In the genomic region with DNA sequence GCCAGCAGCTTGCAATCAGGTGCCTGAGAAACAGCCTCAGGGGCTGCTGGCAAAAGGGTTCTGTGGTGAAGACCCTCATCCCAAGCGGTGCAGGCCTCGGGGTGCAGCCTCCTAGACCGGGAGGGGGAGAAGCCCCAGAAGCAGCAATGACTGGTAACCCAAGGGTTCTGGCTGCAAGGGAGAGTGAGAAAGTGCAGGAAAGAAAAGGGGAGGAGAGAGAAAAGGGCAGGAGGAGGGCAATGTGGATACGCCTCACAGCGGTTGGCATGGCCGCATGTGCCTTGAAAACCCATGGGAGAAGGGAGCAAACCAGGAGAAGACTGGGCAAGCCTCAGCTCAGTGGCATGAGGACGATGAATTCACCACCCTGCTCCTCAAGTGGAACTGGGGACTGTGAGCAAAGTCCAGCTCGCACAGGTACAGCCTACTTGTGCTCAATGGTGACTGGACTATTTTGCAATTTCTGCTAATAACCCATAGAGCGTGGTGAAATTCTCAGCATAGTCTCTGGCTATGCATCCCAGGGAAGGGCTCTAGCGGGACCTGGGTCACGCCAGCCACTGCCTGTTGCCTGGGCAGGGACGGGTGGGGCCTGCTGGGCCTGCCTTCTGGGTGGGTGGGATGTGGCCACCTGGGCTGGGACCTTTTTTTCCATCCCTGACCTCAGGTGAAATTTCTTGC, we compare ENCODE assay signal across 33 cellular contexts. TPM values are rescaled to one million over a fixed set of nuclear protein-coding genes. Genes with fewer than 3 reads are reported as not detected.
A peak's percentile ranks its signal among the peaks of the same experiment; 100 is the strongest.
DNase-seq lines count a peak whose midpoint lies in the region; ATAC-seq, FAIRE-seq and TF ChIP-seq lines count a peak whose summit lies in the region.
"Had no signal": no experiment of that assay in that cellular context is flagged by ENCODE, and none has a peak within 500 bp of the region (broad histone marks: within the 10 kb centered on the region; RNA-seq: fewer than 3 reads in every experiment).

No MANE protein-coding gene starts in this region.

- H3K27me3 Mint-ChIP-seq in endothelial cell (ENCODE audit: unreplicated experiment) = peaks cover 4% of the 10 kb centered on the region
- H3K27me3 Mint-ChIP-seq in activated T-cell treated with anti-CD3 and anti-CD28 coated beads, Interleukin-2, amount 50 U/mL, for 4 hours (ENCODE audit: low read depth) = peaks cover 10% of the 10 kb centered on the region
- H3K27me3 Mint-ChIP-seq: activated naive CD4-positive, alpha-beta T cell treated with anti-CD3 and anti-CD28 coated beads, Interleukin-2, amount 50 U/mL, for 24 hours had no signal

- WGBS in right lobe of liver (ENCODE audit: insufficient coverage, low coverage, low lambda C conversion rate, missing lambda C conversion rate) = 83% methylated on average over 5 of the region's 12 CpGs
- WGBS in small intestine, 3 donors = 20 to 66% (median 47%) methylated on average over 11 to 12 of the region's 12 CpGs

- TF ChIP-seq CTCF in endothelial cell (IDR thresholded peaks at IDR 0.05; ENCODE audit: unreplicated experiment) = no peak
- TF ChIP-seq CTCF in right lobe of liver (IDR thresholded peaks at IDR 0.05) = no peak
- no peak for TF ChIP-seq CTCF in dorsolateral prefrontal cortex (IDR thresholded peaks at IDR 0.05 in 54 of 56, conservative IDR thresholded peaks at IDR 0.05 in 2 of 56; ENCODE audit: low read depth in 1 of 56, partially characterized antibody in 56 of 56)

- peak overlapping the region; percentile 25 for H3K27ac Mint-ChIP-seq in endothelial cell (ENCODE audit: unreplicated experiment)
- H3K27ac Mint-ChIP-seq: activated CD8-positive, alpha-beta T cell treated with anti-CD3 and anti-CD28 coated beads for 36 hours; activated naive CD4-positive, alpha-beta T cell treated with anti-CD3 and anti-CD28 coated beads, Interleukin-2, amount 50 U/mL, for 24 hours; mesothelial cell of epicardium had no signal

- H3K4me3 ChIP-seq in right lobe of liver = no peak overlapping the region
- peak overlapping the region in 1 of 2 donors; percentile 2 for H3K4me3 ChIP-seq in small intestine (ENCODE audit: low read depth in 1 of 2, low read length in 2 of 2)
- no peak overlapping the region for H3K4me3 ChIP-seq in dorsolateral prefrontal cortex
- H3K4me3 ChIP-seq: left lung, pancreas, uterus had no signal

- H3K36me3 Mint-ChIP-seq in endothelial cell (ENCODE audit: low read depth, unreplicated experiment) = no peaks in the 10 kb centered on the region
- H3K36me3 Mint-ChIP-seq in activated T-cell treated with anti-CD3 and anti-CD28 coated beads, Interleukin-2, amount 50 U/mL, for 4 hours (ENCODE audit: insufficient read depth) = no peaks in the 10 kb centered on the region
- H3K36me3 Mint-ChIP-seq: activated naive CD4-positive, alpha-beta T cell treated with anti-CD3 and anti-CD28 coated beads, Interleukin-2, amount 50 U/mL, for 24 hours; immature natural killer cell; mesothelial cell of epicardium had no signal

- TF ChIP-seq POLR2A in right lobe of liver (IDR thresholded peaks at IDR 0.05) = no peak

- intact Hi-C loops in right lobe of liver (cut with DNase I) = no loop called here
- intact Hi-C loops in dorsolateral prefrontal cortex (cut with DNase I) = no loop called here

- H3K4me1 Mint-ChIP-seq in endothelial cell (ENCODE audit: unreplicated experiment) = peaks cover 49% of the 10 kb centered on the region
- no peaks in the 10 kb centered on the region for H3K4me1 Mint-ChIP-seq in activated T-cell treated with anti-CD3 and anti-CD28 coated beads, Interleukin-2, amount 50 U/mL, for 4 hours (ENCODE audit: low read depth)
- H3K4me1 Mint-ChIP-seq: activated naive CD4-positive, alpha-beta T cell treated with anti-CD3 and anti-CD28 coated beads, Interleukin-2, amount 50 U/mL, for 24 hours; immature natural killer cell had no signal

- H3K4me1 ChIP-seq in right lobe of liver = peaks cover 0 to 37% (median 6%) of the 10 kb centered on the region in 4 donors
- H3K4me1 ChIP-seq in small intestine (ENCODE audit: control insufficient read depth in 2 of 2, insufficient read depth in 1 of 2, low read depth in 1 of 2, low read length in 1 of 2) = peaks cover 8 to 12% of the 10 kb centered on the region in 2 donors
- H3K4me1 ChIP-seq: pancreas, uterus had no signal

- no peak overlapping the region for H3K27ac ChIP-seq in right lobe of liver
- peak overlapping the region; percentile 60 to 74 for H3K27ac ChIP-seq in small intestine (ENCODE audit: low read depth in 1 of 2, low read length in 1 of 2)
- H3K27ac ChIP-seq in dorsolateral prefrontal cortex = no peak overlapping the region
- H3K27ac ChIP-seq: brain microvascular endothelial cell, HL-60, left lung, pancreas, uterus had no signal

- no peak overlapping the region for H3K4me3 Mint-ChIP-seq in endothelial cell (ENCODE audit: unreplicated experiment)
- H3K4me3 Mint-ChIP-seq in activated T-cell treated with anti-CD3 and anti-CD28 coated beads, Interleukin-2, amount 50 U/mL, for 4 hours = no peak overlapping the region
- H3K4me3 Mint-ChIP-seq: activated CD8-positive, alpha-beta T cell treated with anti-CD3 and anti-CD28 coated beads for 36 hours; activated naive CD4-positive, alpha-beta T cell treated with anti-CD3 and anti-CD28 coated beads, Interleukin-2, amount 50 U/mL, for 24 hours; immature natural killer cell; mesothelial cell of epicardium had no signal

- H3K9me3 ChIP-seq in right lobe of liver (no peaks in the 10 kb centered on the region), small intestine (ENCODE audit: control insufficient read depth, low read depth) (no peaks in the 10 kb centered on the region)
- H3K9me3 ChIP-seq: left lung, pancreas, uterus had no signal

- DNase-seq in HuH-7 (ENCODE audit: low spot score) (peak; percentile 55), endothelial cell (ENCODE audit: low spot score) (no peak), right lobe of liver (peak; percentile 52 to 79 (median 78)), small intestine (peak; percentile 97), midbrain (lab: John Stamatoyannopoulos, UW) (no peak), dorsolateral prefrontal cortex (no peak)
- no peak for DNase-seq in activated T-cell treated with anti-CD3 and anti-CD28 coated beads, Interleukin-2, amount 50 U/mL, for 4 hours
- DNase-seq: ACHN; activated CD8-positive, alpha-beta T cell treated with anti-CD3 and anti-CD28 coated beads for 36 hours; amygdala; brain microvascular endothelial cell; cerebellar nuclear complex; EL; immature natural killer cell; Kasumi-1; left lung; NCI-H146; NCI-H345; NCI-H774; pancreas; SIG-M5; stimulated activated CD4-positive, alpha-beta T cell treated with anti-CD3 and anti-CD28 coated beads, Interleukin-1b, Interleukin-23, amount 100 ng/mL, for 48 hours; stimulated activated naive CD8-positive, alpha-beta T cell treated with anti-CD3 and anti-CD28 coated beads, Interleukin-15, Interleukin-2, amounts not matched to agents 100 U/mL and 50 U/mL, for 24 hours; uterus had no signal

- peak; percentile 80 to 89 (median 85) for ATAC-seq in right lobe of liver
- ATAC-seq in activated T-cell treated with anti-CD3 and anti-CD28 coated beads, Interleukin-2, amount 50 U/mL, for 4 hours = no peak
- ATAC-seq: activated CD8-positive, alpha-beta T cell treated with anti-CD3 and anti-CD28 coated beads for 36 hours; left lung; pancreas; stimulated activated naive CD8-positive, alpha-beta T cell treated with anti-CD3 and anti-CD28 coated beads, Interleukin-15, Interleukin-2, amounts not matched to agents 100 U/mL and 50 U/mL, for 24 hours had no signal

- H3K36me3 ChIP-seq in right lobe of liver (no peaks in the 10 kb centered on the region), small intestine (ENCODE audit: control insufficient read depth in 2 of 2, insufficient read depth in 2 of 2, low read length in 2 of 2) (peaks cover 0 to 3% of the 10 kb centered on the region in 2 donors)
- H3K36me3 ChIP-seq: brain microvascular endothelial cell, left lung, pancreas, uterus had no signal

- H3K27me3 ChIP-seq in right lobe of liver (no peaks in the 10 kb centered on the region), small intestine (ENCODE audit: control insufficient read depth in 2 of 2, insufficient read depth in 2 of 2, low read length in 2 of 2) (no peaks in the 10 kb centered on the region), dorsolateral prefrontal cortex (peaks cover 0 to 5% (median 0%) of the 10 kb centered on the region in 45 donors)
- H3K27me3 ChIP-seq: brain microvascular endothelial cell, left lung, pancreas, uterus had no signal

- FAIRE-seq in small intestine (lab: Jason Lieb, UNC) = no peak
- FAIRE-seq: H1, pancreas had no signal

- H3K9me3 Mint-ChIP-seq in endothelial cell (ENCODE audit: unreplicated experiment) = no peaks in the 10 kb centered on the region
- no peaks in the 10 kb centered on the region for H3K9me3 Mint-ChIP-seq in activated T-cell treated with anti-CD3 and anti-CD28 coated beads, Interleukin-2, amount 50 U/mL, for 4 hours
- H3K9me3 Mint-ChIP-seq: activated CD8-positive, alpha-beta T cell treated with anti-CD3 and anti-CD28 coated beads for 36 hours; activated naive CD4-positive, alpha-beta T cell treated with anti-CD3 and anti-CD28 coated beads, Interleukin-2, amount 50 U/mL, for 24 hours; immature natural killer cell; mesothelial cell of epicardium had no signal

RNA-seq across cellular contexts. Expression of gene CLRN3, which starts 6.2 kb away (rescaled TPM):
- total RNA-seq in endothelial cell (ENCODE audit: unreplicated experiment) (0.31 TPM), right lobe of liver (10 to 100 TPM in 5 of 6 experiments, 1 to 10 TPM in 1; 9.6 to 28.5 (median 18.1) TPM), dorsolateral prefrontal cortex (1 to 10 TPM in 6 of 120 experiments, under 1 TPM in 42, not detected in 72; 0.25 to 1.7 (median 0.59) TPM)
- polyA plus RNA-seq in small intestine = 100 to 1,000 TPM in 1 of 3 donors, 10 to 100 TPM in 2; 72.0 to 102 (median 84.5) TPM
- not detected for total RNA-seq in activated T-cell treated with anti-CD3 and anti-CD28 coated beads, Interleukin-2, amount 50 U/mL, for 4 hours
- total RNA-seq: activated CD8-positive, alpha-beta T cell treated with anti-CD3 and anti-CD28 coated beads for 36 hours; glomerular endothelial cell; H1; left lung; mesothelial cell of epicardium; T-helper 2 cell treated with Interferon-gamma antibody and Interleukin-4, amounts not matched to agents 100 ng/mL and 5 ng/mL, for 36 hours; temporal lobe; uterus had no signal
- polyA plus RNA-seq: BJ, H1, immature natural killer cell, neural cell had no signal

RNA-seq across cellular contexts. Expression of gene PTPRE, which starts 20.4 kb away (rescaled TPM):
- total RNA-seq in endothelial cell (ENCODE audit: unreplicated experiment) = 117 TPM
- total RNA-seq in right lobe of liver = 1 to 10 TPM; 2.3 to 9.2 (median 2.7) TPM
- polyA plus RNA-seq in small intestine = 1 to 10 TPM; 2.7 to 8.8 (median 3.5) TPM
- total RNA-seq in activated T-cell treated with anti-CD3 and anti-CD28 coated beads, Interleukin-2, amount 50 U/mL, for 4 hours = 10 to 100 TPM; 35.8 to 49.1 (median 46.1) TPM
- 10 to 100 TPM; 26.2 to 55.9 (median 39.1) TPM for total RNA-seq in dorsolateral prefrontal cortex

Comparison
In these comparisons a context has a peak if more than half of its experiments do, and no peak if none do; other contexts are left out.
1. DNase-seq: peak in HuH-7 (single experiment), right lobe of liver (3 of 3) and small intestine (single experiment); none in endothelial cell (single experiment), midbrain (single experiment), activated T-cell treated with anti-CD3 and anti-CD28 coated beads, Interleukin-2, amount 50 U/mL, for 4 hours (single experiment) and dorsolateral prefrontal cortex (0 of 10).
2. ATAC-seq: peak in right lobe of liver (4 of 4); none in activated T-cell treated with anti-CD3 and anti-CD28 coated beads, Interleukin-2, amount 50 U/mL, for 4 hours (0 of 2).
3. H3K27ac ChIP-seq: peak in small intestine (2 of 2); none in right lobe of liver (0 of 3) and dorsolateral prefrontal cortex (0 of 59).